Comparison of ENCODE assay signal across 1 cellular context in genomic region chr1:54681396-54681795, GRCh38.
TF ChIP-seq lines count a peak whose summit lies in the region.

No MANE protein-coding gene starts in this region.

TF ChIP-seq in GM23338, 12 proteins besides CTCF, POLR2A, EP300 and RAD21 (continued from another document):
- TF ChIP-seq REST (IDR thresholded peaks at IDR 0.05; ENCODE audit: unreplicated experiment) (no peak), ZNF331 (CRISPR knock-in tag; IDR thresholded peaks at IDR 0.05; ENCODE audit: low read depth) (no peak)
